8 cellular contexts compared by ENCODE assay signal in the genomic region with DNA sequence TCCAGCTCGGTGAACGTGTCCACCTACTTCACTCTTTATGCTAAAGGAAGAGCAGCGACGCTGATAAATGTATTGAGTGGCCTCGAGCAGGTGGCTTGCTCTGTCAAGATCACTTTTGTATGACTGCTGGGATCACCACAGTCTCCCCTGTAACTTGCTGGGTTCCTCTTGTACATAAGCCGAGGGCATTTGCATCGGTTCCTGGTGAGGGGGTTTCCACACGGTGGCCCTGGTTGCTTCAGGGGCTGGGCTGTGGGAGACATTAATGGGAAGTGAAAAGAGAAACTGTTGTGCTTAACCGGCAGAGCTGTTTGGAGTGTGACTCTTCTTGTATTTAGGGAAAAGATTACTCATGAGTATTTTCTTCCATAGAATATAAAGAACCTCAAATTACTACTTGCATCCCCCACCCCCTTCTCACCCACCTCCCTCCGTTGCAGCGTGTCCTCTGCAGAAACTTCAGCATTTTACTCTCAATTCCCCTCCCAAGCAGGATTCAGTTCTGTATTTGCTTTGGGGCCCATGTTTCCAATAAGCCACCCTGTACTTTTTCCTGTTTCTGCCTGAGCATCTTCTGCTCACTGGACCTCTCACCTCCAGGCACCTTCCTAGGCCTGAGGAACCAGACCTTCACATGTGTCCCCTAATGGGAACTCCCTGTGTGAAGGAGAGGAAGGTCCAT.
DNase-seq lines count a peak whose midpoint lies in the region; ATAC-seq lines count a peak whose summit lies in the region.

No MANE protein-coding gene starts in this region.

- intact Hi-C loops in sciatic nerve (cut with DNase I) = no loop called here

- DNase-seq in MV-4-11 (lab: John Stamatoyannopoulos, UW) (peak; percentile 99), sciatic nerve (ENCODE audit: low spot score) (no peak), NCI-H1105 (lab: John Stamatoyannopoulos, UW) (no peak), kidney glomerular epithelial cell (lab: John Stamatoyannopoulos, UW) (no peak), NCI-H2171 treated with DMSO at 0.1 percent for 48 hours (lab: John Stamatoyannopoulos, UW) (no peak)
- peak; percentile 68 for DNase-seq in activated naive CD4-positive, alpha-beta T cell treated with anti-CD3 and anti-CD28 coated beads, Interleukin-2, amount 50 U/mL, for 16 hours

- ATAC-seq in GM18508 (IDR thresholded peaks at IDR 0.05; ENCODE audit: insufficient read depth, unreplicated experiment) (peak; percentile 74), GM21786 (IDR thresholded peaks at IDR 0.05; ENCODE audit: unreplicated experiment) (peak; percentile 85), sciatic nerve (peak; percentile 56)

Comparison
In these comparisons a context has a peak if more than half of its experiments do, and no peak if none do; other contexts are left out.
1. DNase-seq: peak in MV-4-11 (single experiment) and activated naive CD4-positive, alpha-beta T cell treated with anti-CD3 and anti-CD28 coated beads, Interleukin-2, amount 50 U/mL, for 16 hours (single experiment); none in sciatic nerve (single experiment), NCI-H1105 (single experiment), kidney glomerular epithelial cell (single experiment) and NCI-H2171 treated with DMSO at 0.1 percent for 48 hours (single experiment).
2. Peak in every context shown above with its lines, with median percentiles within 50 percentile points of each other: ATAC-seq.